ENCODE assay signal across 1 cellular context in the genomic region with DNA sequence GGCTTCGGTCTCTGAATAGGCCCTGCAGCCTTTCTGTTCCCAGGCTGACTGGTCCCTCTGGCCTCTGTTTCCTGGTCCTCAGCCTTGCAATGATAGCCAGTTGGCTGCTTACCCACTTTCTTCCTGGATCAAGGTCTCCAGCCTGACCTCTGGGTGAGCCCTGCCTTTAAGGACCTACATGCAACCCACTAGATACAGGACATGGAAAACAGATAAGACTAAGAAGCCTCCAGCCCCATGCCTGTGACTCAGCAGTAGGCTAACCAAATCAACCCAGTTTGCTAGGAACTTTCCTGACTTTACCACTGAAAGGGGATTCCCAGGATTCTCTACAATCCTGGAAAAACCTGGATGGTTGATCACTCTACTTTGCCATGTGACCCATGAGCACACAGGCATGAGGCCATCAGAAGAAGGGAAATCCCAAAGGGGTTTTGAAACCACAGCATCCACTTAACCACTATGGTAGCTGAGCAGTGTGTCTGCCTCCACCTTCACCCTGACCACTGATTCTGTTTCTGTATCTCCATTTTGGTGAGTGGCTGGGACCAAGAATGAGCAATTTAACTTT.
TF ChIP-seq lines count a peak whose summit lies in the region.

No MANE protein-coding gene starts in this region.

TF ChIP-seq in K562, 482 proteins besides CTCF, POLR2A, EP300 and RAD21 (continued from another document and continues in another):
- TF ChIP-seq, protein P1, sequence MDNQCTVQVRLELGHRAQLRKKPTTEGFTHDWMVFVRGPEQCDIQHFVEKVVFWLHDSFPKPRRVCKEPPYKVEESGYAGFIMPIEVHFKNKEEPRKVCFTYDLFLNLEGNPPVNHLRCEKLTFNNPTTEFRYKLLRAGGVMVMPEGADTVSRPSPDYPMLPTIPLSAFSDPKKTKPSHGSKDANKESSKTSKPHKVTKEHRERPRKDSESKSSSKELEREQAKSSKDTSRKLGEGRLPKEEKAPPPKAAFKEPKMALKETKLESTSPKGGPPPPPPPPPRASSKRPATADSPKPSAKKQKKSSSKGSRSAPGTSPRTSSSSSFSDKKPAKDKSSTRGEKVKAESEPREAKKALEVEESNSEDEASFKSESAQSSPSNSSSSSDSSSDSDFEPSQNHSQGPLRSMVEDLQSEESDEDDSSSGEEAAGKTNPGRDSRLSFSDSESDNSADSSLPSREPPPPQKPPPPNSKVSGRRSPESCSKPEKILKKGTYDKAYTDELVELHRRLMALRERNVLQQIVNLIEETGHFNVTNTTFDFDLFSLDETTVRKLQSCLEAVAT (IDR thresholded peaks at IDR 0.05) = 0 out of 4 replicates have a peak, but pooled peaks of 1 of the 2 experiments have one; percentile 34
- TF ChIP-seq SPI1 (IDR thresholded peaks at IDR 0.05; ENCODE audit: borderline replicate concordance, low read depth, low read length) = no peak
- no peak for TF ChIP-seq ZNF77 (CRISPR knock-in tag; IDR thresholded peaks at IDR 0.05)
- peak; percentile 58; the same call in 1 of the 2 replicates for TF ChIP-seq ZKSCAN8 (CRISPR knock-in tag; IDR thresholded peaks at IDR 0.05)
- TF ChIP-seq ZNF224 (CRISPR knock-in tag; IDR thresholded peaks at IDR 0.05) = no peak
- TF ChIP-seq ADNP (tag; IDR thresholded peaks at IDR 0.05) = no peak
- TF ChIP-seq KLF16 (IDR thresholded peaks at IDR 0.05) = peak; percentile 30; the same call in 1 of the 2 replicates
- TF ChIP-seq MIER1 (IDR thresholded peaks at IDR 0.05; ENCODE audit: low read depth) = no peak
- no peak for TF ChIP-seq NFIX (CRISPR knock-in tag; IDR thresholded peaks at IDR 0.05; ENCODE audit: low read depth)
- TF ChIP-seq, protein P2, sequence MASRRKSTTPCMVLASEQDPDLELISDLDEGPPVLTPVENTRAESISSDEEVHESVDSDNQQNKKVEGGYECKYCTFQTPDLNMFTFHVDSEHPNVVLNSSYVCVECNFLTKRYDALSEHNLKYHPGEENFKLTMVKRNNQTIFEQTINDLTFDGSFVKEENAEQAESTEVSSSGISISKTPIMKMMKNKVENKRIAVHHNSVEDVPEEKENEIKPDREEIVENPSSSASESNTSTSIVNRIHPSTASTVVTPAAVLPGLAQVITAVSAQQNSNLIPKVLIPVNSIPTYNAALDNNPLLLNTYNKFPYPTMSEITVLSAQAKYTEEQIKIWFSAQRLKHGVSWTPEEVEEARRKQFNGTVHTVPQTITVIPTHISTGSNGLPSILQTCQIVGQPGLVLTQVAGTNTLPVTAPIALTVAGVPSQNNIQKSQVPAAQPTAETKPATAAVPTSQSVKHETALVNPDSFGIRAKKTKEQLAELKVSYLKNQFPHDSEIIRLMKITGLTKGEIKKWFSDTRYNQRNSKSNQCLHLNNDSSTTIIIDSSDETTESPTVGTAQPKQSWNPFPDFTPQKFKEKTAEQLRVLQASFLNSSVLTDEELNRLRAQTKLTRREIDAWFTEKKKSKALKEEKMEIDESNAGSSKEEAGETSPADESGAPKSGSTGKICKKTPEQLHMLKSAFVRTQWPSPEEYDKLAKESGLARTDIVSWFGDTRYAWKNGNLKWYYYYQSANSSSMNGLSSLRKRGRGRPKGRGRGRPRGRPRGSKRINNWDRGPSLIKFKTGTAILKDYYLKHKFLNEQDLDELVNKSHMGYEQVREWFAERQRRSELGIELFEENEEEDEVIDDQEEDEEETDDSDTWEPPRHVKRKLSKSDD (conservative IDR thresholded peaks at IDR 0.05; ENCODE audit: low read length) = no peak
- no peak for TF ChIP-seq KDM2B (CRISPR knock-in tag; IDR thresholded peaks at IDR 0.05)
- TF ChIP-seq ZNF551 (CRISPR knock-in tag; IDR thresholded peaks at IDR 0.05) = no peak
- TF ChIP-seq ZNF143 (CRISPR knock-in tag; IDR thresholded peaks at IDR 0.05) = no peak
- no peak for TF ChIP-seq NBN (IDR thresholded peaks at IDR 0.05; ENCODE audit: low read depth)
- no peak for TF ChIP-seq TAF9B (IDR thresholded peaks at IDR 0.05; ENCODE audit: partially characterized antibody)
- TF ChIP-seq, protein P3, sequence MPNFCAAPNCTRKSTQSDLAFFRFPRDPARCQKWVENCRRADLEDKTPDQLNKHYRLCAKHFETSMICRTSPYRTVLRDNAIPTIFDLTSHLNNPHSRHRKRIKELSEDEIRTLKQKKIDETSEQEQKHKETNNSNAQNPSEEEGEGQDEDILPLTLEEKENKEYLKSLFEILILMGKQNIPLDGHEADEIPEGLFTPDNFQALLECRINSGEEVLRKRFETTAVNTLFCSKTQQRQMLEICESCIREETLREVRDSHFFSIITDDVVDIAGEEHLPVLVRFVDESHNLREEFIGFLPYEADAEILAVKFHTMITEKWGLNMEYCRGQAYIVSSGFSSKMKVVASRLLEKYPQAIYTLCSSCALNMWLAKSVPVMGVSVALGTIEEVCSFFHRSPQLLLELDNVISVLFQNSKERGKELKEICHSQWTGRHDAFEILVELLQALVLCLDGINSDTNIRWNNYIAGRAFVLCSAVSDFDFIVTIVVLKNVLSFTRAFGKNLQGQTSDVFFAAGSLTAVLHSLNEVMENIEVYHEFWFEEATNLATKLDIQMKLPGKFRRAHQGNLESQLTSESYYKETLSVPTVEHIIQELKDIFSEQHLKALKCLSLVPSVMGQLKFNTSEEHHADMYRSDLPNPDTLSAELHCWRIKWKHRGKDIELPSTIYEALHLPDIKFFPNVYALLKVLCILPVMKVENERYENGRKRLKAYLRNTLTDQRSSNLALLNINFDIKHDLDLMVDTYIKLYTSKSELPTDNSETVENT (CRISPR knock-in tag; IDR thresholded peaks at IDR 0.05) = no peak
- no peak for TF ChIP-seq ELF2 (CRISPR knock-in tag; IDR thresholded peaks at IDR 0.05)
- peak; percentile 93 for TF ChIP-seq ARID1B (IDR thresholded peaks at IDR 0.05)
- no peak for TF ChIP-seq TARDBP (IDR thresholded peaks at IDR 0.05)
- no peak for TF ChIP-seq ZKSCAN3 (CRISPR knock-in tag; IDR thresholded peaks at IDR 0.05)
- no peak for TF ChIP-seq ZNF717 (CRISPR knock-in tag; IDR thresholded peaks at IDR 0.05)
- no peak for TF ChIP-seq ZFP1 (CRISPR knock-in tag; IDR thresholded peaks at IDR 0.05)
- TF ChIP-seq GABPB1 (CRISPR knock-in tag; IDR thresholded peaks at IDR 0.05) = no peak
- 0 out of 2 replicates have a peak, but pooled peaks have one; percentile 51 for TF ChIP-seq ZNF79 (CRISPR knock-in tag; IDR thresholded peaks at IDR 0.05; ENCODE audit: low read depth)
- TF ChIP-seq, protein P4, sequence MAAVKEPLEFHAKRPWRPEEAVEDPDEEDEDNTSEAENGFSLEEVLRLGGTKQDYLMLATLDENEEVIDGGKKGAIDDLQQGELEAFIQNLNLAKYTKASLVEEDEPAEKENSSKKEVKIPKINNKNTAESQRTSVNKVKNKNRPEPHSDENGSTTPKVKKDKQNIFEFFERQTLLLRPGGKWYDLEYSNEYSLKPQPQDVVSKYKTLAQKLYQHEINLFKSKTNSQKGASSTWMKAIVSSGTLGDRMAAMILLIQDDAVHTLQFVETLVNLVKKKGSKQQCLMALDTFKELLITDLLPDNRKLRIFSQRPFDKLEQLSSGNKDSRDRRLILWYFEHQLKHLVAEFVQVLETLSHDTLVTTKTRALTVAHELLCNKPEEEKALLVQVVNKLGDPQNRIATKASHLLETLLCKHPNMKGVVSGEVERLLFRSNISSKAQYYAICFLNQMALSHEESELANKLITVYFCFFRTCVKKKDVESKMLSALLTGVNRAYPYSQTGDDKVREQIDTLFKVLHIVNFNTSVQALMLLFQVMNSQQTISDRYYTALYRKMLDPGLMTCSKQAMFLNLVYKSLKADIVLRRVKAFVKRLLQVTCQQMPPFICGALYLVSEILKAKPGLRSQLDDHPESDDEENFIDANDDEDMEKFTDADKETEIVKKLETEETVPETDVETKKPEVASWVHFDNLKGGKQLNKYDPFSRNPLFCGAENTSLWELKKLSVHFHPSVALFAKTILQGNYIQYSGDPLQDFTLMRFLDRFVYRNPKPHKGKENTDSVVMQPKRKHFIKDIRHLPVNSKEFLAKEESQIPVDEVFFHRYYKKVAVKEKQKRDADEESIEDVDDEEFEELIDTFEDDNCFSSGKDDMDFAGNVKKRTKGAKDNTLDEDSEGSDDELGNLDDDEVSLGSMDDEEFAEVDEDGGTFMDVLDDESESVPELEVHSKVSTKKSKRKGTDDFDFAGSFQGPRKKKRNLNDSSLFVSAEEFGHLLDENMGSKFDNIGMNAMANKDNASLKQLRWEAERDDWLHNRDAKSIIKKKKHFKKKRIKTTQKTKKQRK (IDR thresholded peaks at IDR 0.05; ENCODE audit: borderline replicate concordance, low read depth, low read length) = no peak
- no peak for TF ChIP-seq CAMTA2 (CRISPR knock-in tag; conservative IDR thresholded peaks at IDR 0.05)
- TF ChIP-seq, protein P5, sequence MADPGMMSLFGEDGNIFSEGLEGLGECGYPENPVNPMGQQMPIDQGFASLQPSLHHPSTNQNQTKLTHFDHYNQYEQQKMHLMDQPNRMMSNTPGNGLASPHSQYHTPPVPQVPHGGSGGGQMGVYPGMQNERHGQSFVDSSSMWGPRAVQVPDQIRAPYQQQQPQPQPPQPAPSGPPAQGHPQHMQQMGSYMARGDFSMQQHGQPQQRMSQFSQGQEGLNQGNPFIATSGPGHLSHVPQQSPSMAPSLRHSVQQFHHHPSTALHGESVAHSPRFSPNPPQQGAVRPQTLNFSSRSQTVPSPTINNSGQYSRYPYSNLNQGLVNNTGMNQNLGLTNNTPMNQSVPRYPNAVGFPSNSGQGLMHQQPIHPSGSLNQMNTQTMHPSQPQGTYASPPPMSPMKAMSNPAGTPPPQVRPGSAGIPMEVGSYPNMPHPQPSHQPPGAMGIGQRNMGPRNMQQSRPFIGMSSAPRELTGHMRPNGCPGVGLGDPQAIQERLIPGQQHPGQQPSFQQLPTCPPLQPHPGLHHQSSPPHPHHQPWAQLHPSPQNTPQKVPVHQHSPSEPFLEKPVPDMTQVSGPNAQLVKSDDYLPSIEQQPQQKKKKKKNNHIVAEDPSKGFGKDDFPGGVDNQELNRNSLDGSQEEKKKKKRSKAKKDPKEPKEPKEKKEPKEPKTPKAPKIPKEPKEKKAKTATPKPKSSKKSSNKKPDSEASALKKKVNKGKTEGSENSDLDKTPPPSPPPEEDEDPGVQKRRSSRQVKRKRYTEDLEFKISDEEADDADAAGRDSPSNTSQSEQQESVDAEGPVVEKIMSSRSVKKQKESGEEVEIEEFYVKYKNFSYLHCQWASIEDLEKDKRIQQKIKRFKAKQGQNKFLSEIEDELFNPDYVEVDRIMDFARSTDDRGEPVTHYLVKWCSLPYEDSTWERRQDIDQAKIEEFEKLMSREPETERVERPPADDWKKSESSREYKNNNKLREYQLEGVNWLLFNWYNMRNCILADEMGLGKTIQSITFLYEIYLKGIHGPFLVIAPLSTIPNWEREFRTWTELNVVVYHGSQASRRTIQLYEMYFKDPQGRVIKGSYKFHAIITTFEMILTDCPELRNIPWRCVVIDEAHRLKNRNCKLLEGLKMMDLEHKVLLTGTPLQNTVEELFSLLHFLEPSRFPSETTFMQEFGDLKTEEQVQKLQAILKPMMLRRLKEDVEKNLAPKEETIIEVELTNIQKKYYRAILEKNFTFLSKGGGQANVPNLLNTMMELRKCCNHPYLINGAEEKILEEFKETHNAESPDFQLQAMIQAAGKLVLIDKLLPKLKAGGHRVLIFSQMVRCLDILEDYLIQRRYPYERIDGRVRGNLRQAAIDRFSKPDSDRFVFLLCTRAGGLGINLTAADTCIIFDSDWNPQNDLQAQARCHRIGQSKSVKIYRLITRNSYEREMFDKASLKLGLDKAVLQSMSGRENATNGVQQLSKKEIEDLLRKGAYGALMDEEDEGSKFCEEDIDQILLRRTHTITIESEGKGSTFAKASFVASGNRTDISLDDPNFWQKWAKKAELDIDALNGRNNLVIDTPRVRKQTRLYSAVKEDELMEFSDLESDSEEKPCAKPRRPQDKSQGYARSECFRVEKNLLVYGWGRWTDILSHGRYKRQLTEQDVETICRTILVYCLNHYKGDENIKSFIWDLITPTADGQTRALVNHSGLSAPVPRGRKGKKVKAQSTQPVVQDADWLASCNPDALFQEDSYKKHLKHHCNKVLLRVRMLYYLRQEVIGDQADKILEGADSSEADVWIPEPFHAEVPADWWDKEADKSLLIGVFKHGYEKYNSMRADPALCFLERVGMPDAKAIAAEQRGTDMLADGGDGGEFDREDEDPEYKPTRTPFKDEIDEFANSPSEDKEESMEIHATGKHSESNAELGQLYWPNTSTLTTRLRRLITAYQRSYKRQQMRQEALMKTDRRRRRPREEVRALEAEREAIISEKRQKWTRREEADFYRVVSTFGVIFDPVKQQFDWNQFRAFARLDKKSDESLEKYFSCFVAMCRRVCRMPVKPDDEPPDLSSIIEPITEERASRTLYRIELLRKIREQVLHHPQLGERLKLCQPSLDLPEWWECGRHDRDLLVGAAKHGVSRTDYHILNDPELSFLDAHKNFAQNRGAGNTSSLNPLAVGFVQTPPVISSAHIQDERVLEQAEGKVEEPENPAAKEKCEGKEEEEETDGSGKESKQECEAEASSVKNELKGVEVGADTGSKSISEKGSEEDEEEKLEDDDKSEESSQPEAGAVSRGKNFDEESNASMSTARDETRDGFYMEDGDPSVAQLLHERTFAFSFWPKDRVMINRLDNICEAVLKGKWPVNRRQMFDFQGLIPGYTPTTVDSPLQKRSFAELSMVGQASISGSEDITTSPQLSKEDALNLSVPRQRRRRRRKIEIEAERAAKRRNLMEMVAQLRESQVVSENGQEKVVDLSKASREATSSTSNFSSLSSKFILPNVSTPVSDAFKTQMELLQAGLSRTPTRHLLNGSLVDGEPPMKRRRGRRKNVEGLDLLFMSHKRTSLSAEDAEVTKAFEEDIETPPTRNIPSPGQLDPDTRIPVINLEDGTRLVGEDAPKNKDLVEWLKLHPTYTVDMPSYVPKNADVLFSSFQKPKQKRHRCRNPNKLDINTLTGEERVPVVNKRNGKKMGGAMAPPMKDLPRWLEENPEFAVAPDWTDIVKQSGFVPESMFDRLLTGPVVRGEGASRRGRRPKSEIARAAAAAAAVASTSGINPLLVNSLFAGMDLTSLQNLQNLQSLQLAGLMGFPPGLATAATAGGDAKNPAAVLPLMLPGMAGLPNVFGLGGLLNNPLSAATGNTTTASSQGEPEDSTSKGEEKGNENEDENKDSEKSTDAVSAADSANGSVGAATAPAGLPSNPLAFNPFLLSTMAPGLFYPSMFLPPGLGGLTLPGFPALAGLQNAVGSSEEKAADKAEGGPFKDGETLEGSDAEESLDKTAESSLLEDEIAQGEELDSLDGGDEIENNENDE (IDR thresholded peaks at IDR 0.05; ENCODE audit: low read depth, low read length) = no peak
- no peak for TF ChIP-seq SUPT5H (IDR thresholded peaks at IDR 0.05)
- peak; percentile 86 for TF ChIP-seq CBFA2T2 (conservative IDR thresholded peaks at IDR 0.05)
- TF ChIP-seq ATF7 (IDR thresholded peaks at IDR 0.05) = peak; percentile 63; the same call in 1 of the 2 replicates
- peak; percentile 88; the same call in 1 of the 2 replicates for TF ChIP-seq ZNF583 (CRISPR knock-in tag; IDR thresholded peaks at IDR 0.05)
- TF ChIP-seq ZFX (CRISPR knock-in tag; IDR thresholded peaks at IDR 0.05) = peak; percentile 30; the same call in 1 of the 2 replicates
- TF ChIP-seq ZNF197 (CRISPR knock-in tag; IDR thresholded peaks at IDR 0.05; ENCODE audit: low read depth) = no peak
- TF ChIP-seq, protein P6, sequence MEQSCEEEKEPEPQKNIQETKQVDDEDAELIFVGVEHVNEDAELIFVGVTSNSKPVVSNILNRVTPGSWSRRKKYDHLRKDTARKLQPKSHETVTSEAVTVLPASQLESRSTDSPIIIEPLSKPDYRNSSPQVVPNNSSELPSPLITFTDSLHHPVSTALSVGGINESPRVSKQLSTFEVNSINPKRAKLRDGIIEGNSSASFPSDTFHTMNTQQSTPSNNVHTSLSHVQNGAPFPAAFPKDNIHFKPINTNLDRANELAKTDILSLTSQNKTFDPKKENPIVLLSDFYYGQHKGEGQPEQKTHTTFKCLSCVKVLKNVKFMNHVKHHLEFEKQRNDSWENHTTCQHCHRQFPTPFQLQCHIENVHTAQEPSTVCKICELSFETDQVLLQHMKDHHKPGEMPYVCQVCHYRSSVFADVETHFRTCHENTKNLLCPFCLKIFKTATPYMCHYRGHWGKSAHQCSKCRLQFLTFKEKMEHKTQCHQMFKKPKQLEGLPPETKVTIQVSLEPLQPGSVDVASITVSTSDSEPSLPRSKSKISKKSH (CRISPR knock-in tag; IDR thresholded peaks at IDR 0.05) = no peak
